In the genomic region with DNA sequence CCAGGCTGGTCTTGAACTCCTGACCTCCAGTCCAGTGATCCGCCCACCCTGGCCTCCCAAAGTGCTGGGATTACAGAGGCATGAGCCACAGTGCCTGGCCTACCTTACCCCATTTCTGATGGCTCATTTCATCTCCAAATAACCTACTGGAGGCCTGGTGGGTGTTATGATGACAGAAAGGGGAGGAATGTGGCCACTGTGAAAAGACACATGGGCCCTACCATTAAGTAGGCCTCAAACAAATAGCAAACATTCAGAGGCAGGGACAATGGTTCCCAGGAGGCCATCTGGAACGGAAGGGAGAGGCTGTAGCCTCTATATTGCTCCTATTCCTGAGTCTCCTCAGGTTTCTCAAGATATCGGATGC, we compare ENCODE assay signal across 11 cellular contexts. TPM values are rescaled to one million over a fixed set of nuclear protein-coding genes. Genes with fewer than 3 reads are reported as not detected.
DNase-seq lines count a peak whose midpoint lies in the region; ATAC-seq, FAIRE-seq and TF ChIP-seq lines count a peak whose summit lies in the region.
"Had no signal": no experiment of that assay in that cellular context is flagged by ENCODE, and none has a peak within 500 bp of the region (broad histone marks: within the 10 kb centered on the region; RNA-seq: fewer than 3 reads in every experiment).

No MANE protein-coding gene starts in this region.

- no peaks in the 10 kb centered on the region for H3K79me2 ChIP-seq in PC-3 (ENCODE audit: low read length)

- H4K20me1 ChIP-seq in PC-3 (ENCODE audit: low read length), result no peaks in the 10 kb centered on the region

- DNase-seq in AG10803 (ENCODE audit: low read depth) (peak; percentile 82), PC-3 (no peak), foreskin keratinocyte (no peak), C1 segment of cervical spinal cord (lab: John Stamatoyannopoulos, UW) (no peak), small intestine (no peak), dermis blood vessel endothelial cell (no peak)
- DNase-seq: NCI-H187 treated with DMSO at 0.1 percent for 48 hours had no signal

- WGBS in small intestine, 3 donors, result 72 to 76% (median 76%) methylated on average over 3 of the region's 3 CpGs

- H3K4me1 ChIP-seq in PC-3 (ENCODE audit: insufficient read depth, low read length), result peaks cover 3% of the 10 kb centered on the region; the same call in 1 of the 2 replicates
- H3K4me1 ChIP-seq in foreskin keratinocyte, result peaks cover 16% of the 10 kb centered on the region
- no peaks in the 10 kb centered on the region for H3K4me1 ChIP-seq in small intestine (ENCODE audit: control insufficient read depth in 2 of 2, insufficient read depth in 1 of 2, low read depth in 1 of 2, low read length in 1 of 2)
- H3K4me1 ChIP-seq: vagina had no signal

- H3K27me3 ChIP-seq in PC-3 (ENCODE audit: low read length) (no peaks in the 10 kb centered on the region), foreskin keratinocyte (no peaks in the 10 kb centered on the region), small intestine (ENCODE audit: control insufficient read depth in 2 of 2, insufficient read depth in 2 of 2, low read length in 2 of 2) (no peaks in the 10 kb centered on the region)
- H3K27me3 ChIP-seq: vagina had no signal

- H3K9me2 ChIP-seq in PC-3 (replicated peaks; ENCODE audit: low read length), result no peaks in the 10 kb centered on the region

- no peaks in the 10 kb centered on the region for H3K9me3 ChIP-seq in PC-3 (ENCODE audit: low read length)
- no peaks in the 10 kb centered on the region for H3K9me3 ChIP-seq in small intestine (ENCODE audit: control insufficient read depth, low read depth)
- H3K9me3 ChIP-seq: vagina had no signal

- ATAC-seq in GM19452 (IDR thresholded peaks at IDR 0.05; ENCODE audit: unreplicated experiment), result peak; percentile 11
- no peak for ATAC-seq in PC-3
- ATAC-seq in foreskin keratinocyte, result peak; percentile 4
- ATAC-seq in HG03175 (IDR thresholded peaks at IDR 0.05; ENCODE audit: unreplicated experiment), result no peak

- POLR2A ChIA-PET in PC-3 (lab: Charles Lee; ENCODE audit: unreplicated experiment), result no interaction called here

- no TSS peak for BruUV-seq in PC-3 (replicated peaks; lab: Mats Ljungman, UMichigan)

- TF ChIP-seq CTCF in AG10803 (conservative IDR thresholded peaks at IDR 0.05; ENCODE audit: low read length) (no peak), PC-3 (conservative IDR thresholded peaks at IDR 0.05; ENCODE audit: low read depth, low read length) (no peak), foreskin keratinocyte (conservative IDR thresholded peaks at IDR 0.05) (no peak)

- H3K4me3 ChIP-seq in AG10803 (ENCODE audit: low read length) (no peak overlapping the region), PC-3 (ENCODE audit: low read length) (no peak overlapping the region), small intestine (ENCODE audit: low read depth in 1 of 2, low read length in 2 of 2) (no peak overlapping the region)
- H3K4me3 ChIP-seq: vagina had no signal

- no peak overlapping the region for H2AFZ ChIP-seq in PC-3 (ENCODE audit: low read length)

- H3K9ac ChIP-seq in PC-3 (ENCODE audit: low read length), result no peak overlapping the region

- no peaks in the 10 kb centered on the region for H3F3A ChIP-seq in PC-3 (ENCODE audit: low read length, unreplicated experiment)

- intact Hi-C loops in PC-3 (cut with micrococcal nuclease), result no loop called here

- no peak overlapping the region for H3K4me2 ChIP-seq in PC-3 (ENCODE audit: low read length)

- H3K36me3 ChIP-seq in PC-3 (ENCODE audit: low read depth, low read length) (no peaks in the 10 kb centered on the region), small intestine (ENCODE audit: control insufficient read depth in 2 of 2, insufficient read depth in 2 of 2, low read length in 2 of 2) (no peaks in the 10 kb centered on the region)
- H3K36me3 ChIP-seq: vagina had no signal

- no peak for FAIRE-seq in small intestine (lab: Jason Lieb, UNC)
- FAIRE-seq: endometrium had no signal

- peak overlapping the region; percentile 38 for H3K27ac ChIP-seq in PC-3 (ENCODE audit: low read length)
- H3K27ac ChIP-seq in foreskin keratinocyte, result peak overlapping the region; percentile 80
- H3K27ac ChIP-seq in small intestine (ENCODE audit: low read depth in 1 of 2, low read length in 1 of 2), result no peak overlapping the region
- H3K27ac ChIP-seq: vagina had no signal

- CTCF ChIA-PET in PC-3 (lab: Charles Lee), result no interaction called here

RNA-seq across cellular contexts. Expression of gene FCRLA, which starts 0.9 kb away (rescaled TPM):
- total RNA-seq in PC-3 (2014; rRNA removed) (not detected in 2 replicates), foreskin keratinocyte (0.53 and 0.58 TPM in 2 replicates), dermis blood vessel endothelial cell (0.17 TPM in 1 of 2 replicates, not detected in the other)
- polyA plus RNA-seq in foreskin keratinocyte (0.45 and 0.77 TPM in 2 replicates), small intestine (1 to 10 TPM in 1 of 3 donors, not detected in 2; 1.4 TPM)
- total RNA-seq: vagina had no signal

RNA-seq across cellular contexts. Expression of gene FCRLB, which starts 15.2 kb away (rescaled TPM):
- total RNA-seq in PC-3 (2014; rRNA removed), result 10.2 and 12.7 TPM in 2 replicates
- 0.51 and 0.92 TPM in 2 replicates for total RNA-seq in foreskin keratinocyte
- 0.72 and 0.87 TPM in 2 replicates for polyA plus RNA-seq in foreskin keratinocyte
- polyA plus RNA-seq in small intestine, result under 1 TPM in 1 of 3 donors, not detected in 2; 0.34 TPM
- total RNA-seq in dermis blood vessel endothelial cell, result 0.51 and 0.56 TPM in 2 replicates
- total RNA-seq: vagina had no signal

RNA-seq across cellular contexts. Expression of gene FCGR2B, which starts 43.2 kb away (rescaled TPM):
- total RNA-seq in PC-3 (2014; rRNA removed), result not detected in 2 replicates
- total RNA-seq in foreskin keratinocyte, result not detected in 2 replicates
- polyA plus RNA-seq in foreskin keratinocyte, result not detected in 2 replicates
- 10 to 100 TPM in 1 of 3 donors, under 1 TPM in 1, not detected in 1; 0.54 to 12.3 TPM for polyA plus RNA-seq in small intestine
- total RNA-seq in dermis blood vessel endothelial cell, result not detected in 2 replicates

RNA-seq across cellular contexts. Expression of gene DUSP12, which starts 43.5 kb away (rescaled TPM):
- total RNA-seq in PC-3 (2014; rRNA removed), result 82.2 and 97.6 TPM in 2 replicates
- total RNA-seq in foreskin keratinocyte, result 31.9 and 32.0 TPM in 2 replicates
- 27.1 and 30.0 TPM in 2 replicates for polyA plus RNA-seq in foreskin keratinocyte
- 10 to 100 TPM in 2 of 3 donors, 1 to 10 TPM in 1; 9.4 to 22.4 (median 22.2) TPM for polyA plus RNA-seq in small intestine
- 25.4 and 41.0 TPM in 2 replicates for total RNA-seq in dermis blood vessel endothelial cell

Comparison
In these comparisons a context has a peak if more than half of its experiments do, and no peak if none do; other contexts are left out.
1. ATAC-seq: peak in GM19452 (single experiment) and foreskin keratinocyte (single experiment); none in PC-3 (single experiment) and HG03175 (single experiment).
2. H3K27ac ChIP-seq: peak in PC-3 (single experiment) and foreskin keratinocyte (single experiment); none in small intestine (0 of 2).